In the genomic region with DNA sequence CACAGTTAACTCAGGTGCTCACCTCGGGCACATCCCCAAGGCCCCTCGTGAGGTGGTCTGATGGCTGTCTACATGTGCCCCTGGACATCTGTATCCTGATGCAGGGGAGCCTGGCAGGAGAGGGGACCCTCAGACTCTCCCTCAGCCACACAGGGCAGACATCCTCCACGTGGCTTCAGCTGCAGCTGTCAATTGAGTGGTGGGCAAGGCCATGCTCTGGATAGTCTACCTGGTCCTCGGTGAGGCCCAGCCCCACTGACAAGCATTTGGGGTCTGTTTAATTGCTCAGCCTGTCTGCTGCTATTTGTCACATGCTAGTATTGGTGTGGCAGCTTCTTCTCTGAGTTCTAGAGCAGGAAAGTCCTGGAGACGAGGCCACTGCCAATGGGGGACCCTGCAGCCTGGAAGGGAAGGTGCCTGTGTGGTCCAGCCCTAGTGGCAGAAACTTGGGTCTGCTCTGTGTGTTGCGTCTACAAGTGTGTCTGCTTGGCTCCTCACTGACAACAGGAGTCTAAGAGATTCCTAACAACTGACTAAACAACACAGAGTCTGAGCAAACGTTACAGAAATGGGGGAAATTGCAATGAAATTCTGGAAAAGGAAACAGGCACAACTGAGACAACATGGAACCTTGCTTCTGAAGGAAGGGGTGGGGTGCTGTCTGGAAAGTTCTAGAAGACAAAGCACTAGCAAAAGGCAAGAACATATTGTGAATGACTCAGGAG, we compare ENCODE assay signal across 22 cellular contexts. TPM values are rescaled to one million over a fixed set of nuclear protein-coding genes. Genes with fewer than 3 reads are reported as not detected.
A peak's percentile ranks its signal among the peaks of the same experiment; 100 is the strongest.
DNase-seq lines count a peak whose midpoint lies in the region; ATAC-seq, FAIRE-seq and TF ChIP-seq lines count a peak whose summit lies in the region.
"Had no signal": no experiment of that assay in that cellular context is flagged by ENCODE, and none has a peak within 500 bp of the region (broad histone marks: within the 10 kb centered on the region; RNA-seq: fewer than 3 reads in every experiment).

No MANE protein-coding gene starts in this region.

- H3K9me3 Mint-ChIP-seq in activated CD8-positive, alpha-beta memory T cell treated with anti-CD3 and anti-CD28 coated beads, Interleukin-2, amount 10 ng/mL, durations not matched to agents 7 days and 5 days (ENCODE audit: low read depth): no peaks in the 10 kb centered on the region

- no peaks in the 10 kb centered on the region for H3K36me3 Mint-ChIP-seq in activated CD8-positive, alpha-beta memory T cell treated with anti-CD3 and anti-CD28 coated beads, Interleukin-2, amount 10 ng/mL, durations not matched to agents 7 days and 5 days
- H3K36me3 Mint-ChIP-seq: natural killer cell had no signal

- H3K9ac ChIP-seq in keratinocyte (ENCODE audit: control insufficient read depth, extremely low read depth, insufficient read depth, low read length): no peak overlapping the region

- H2AFZ ChIP-seq in keratinocyte (ENCODE audit: control insufficient read depth, low read length): peak overlapping the region; percentile 8
- H2AFZ ChIP-seq: GM23338, hepatocyte had no signal

- dilution Hi-C loops in keratinocyte (cut with MboI; ENCODE audit: extremely low pct_ligation_motif_present, low sequenced_read_pairs): no loop called here

- H3K4me3 Mint-ChIP-seq in activated CD8-positive, alpha-beta memory T cell treated with anti-CD3 and anti-CD28 coated beads, Interleukin-2, amount 10 ng/mL, durations not matched to agents 7 days and 5 days: no peak overlapping the region
- H3K4me3 Mint-ChIP-seq: GM23338, natural killer cell had no signal

- no peak overlapping the region for H3K4me3 ChIP-seq in cardiac fibroblast (replicated peaks in 1 of 2; ENCODE audit: low read depth in 2 of 2, low read length in 2 of 2)
- no peak overlapping the region for H3K4me3 ChIP-seq in keratinocyte (ENCODE audit: control insufficient read depth in 2 of 3, extremely low read depth in 1 of 3, insufficient read depth in 2 of 3, low read depth in 1 of 3, low read length in 3 of 3)
- H3K4me3 ChIP-seq in lower lobe of right lung: no peak overlapping the region
- H3K4me3 ChIP-seq: breast epithelium, GM23338, hepatocyte, left lung, tibial nerve had no signal

- peak; percentile 26 for DNase-seq in activated CD8-positive, alpha-beta memory T cell treated with anti-CD3 and anti-CD28 coated beads for 24 hours
- DNase-seq in activated CD8-positive, alpha-beta memory T cell treated with anti-CD3 and anti-CD28 coated beads, Interleukin-2, amount 10 ng/mL, durations not matched to agents 7 days and 5 days: no peak
- DNase-seq in cardiac fibroblast (ENCODE audit: low read depth in 2 of 2) (peak; percentile 31 to 63), keratinocyte (ENCODE audit: low read depth, low spot score) (no peak), GDM1 (lab: John Stamatoyannopoulos, UW) (no peak), LoVo (ENCODE audit: low spot score) (no peak), lower lobe of right lung (no peak)
- DNase-seq in stimulated activated CD8-positive, alpha-beta memory T cell treated with anti-CD3 and anti-CD28 coated beads, Interleukin-4, amount 100 ng/mL, for 48 hours: no peak
- DNase-seq: 8988T; activated gamma-delta T cell treated with Interleukin-2 at 50 U/mL for 16 hours; Caco-2; Karpas-422; left lung; natural killer cell; NCI-H1694 treated with DMSO at 0.1 percent for 48 hours; NCI-H524 treated with DMSO at 0.1 percent for 48 hours; stimulated activated CD4-positive, alpha-beta T cell treated with anti-CD3 and anti-CD28 coated beads, Interleukin-1b, Interleukin-23, amount 100 ng/mL, for 48 hours had no signal

- H3K4me1 Mint-ChIP-seq in activated CD8-positive, alpha-beta memory T cell treated with anti-CD3 and anti-CD28 coated beads, Interleukin-2, amount 10 ng/mL, durations not matched to agents 7 days and 5 days: no peaks in the 10 kb centered on the region
- H3K4me1 Mint-ChIP-seq: natural killer cell had no signal

- no peaks in the 10 kb centered on the region for H3K36me3 ChIP-seq in keratinocyte (ENCODE audit: control insufficient read depth in 2 of 2, extremely low read depth in 1 of 2, insufficient read depth in 2 of 2, low read length in 2 of 2)
- H3K36me3 ChIP-seq in lower lobe of right lung: no peaks in the 10 kb centered on the region
- H3K36me3 ChIP-seq: breast epithelium, left lung, tibial nerve had no signal

- no peak overlapping the region for H3K27ac Mint-ChIP-seq in activated CD8-positive, alpha-beta memory T cell treated with anti-CD3 and anti-CD28 coated beads, Interleukin-2, amount 10 ng/mL, durations not matched to agents 7 days and 5 days
- H3K27ac Mint-ChIP-seq: GM23338, natural killer cell had no signal

- no peaks in the 10 kb centered on the region for H3K79me2 ChIP-seq in keratinocyte (ENCODE audit: control insufficient read depth, insufficient read depth, low read length)
- H3K79me2 ChIP-seq: hepatocyte had no signal

- no peak for FAIRE-seq in keratinocyte (lab: Jason Lieb, UNC)
- FAIRE-seq: endometrium had no signal

- CTCF ChIA-PET in activated CD8-positive, alpha-beta memory T cell treated with anti-CD3 and anti-CD28 coated beads, Interleukin-2, amount 10 ng/mL, durations not matched to agents 7 days and 5 days (lab: Charles Lee): no interaction called here

- ATAC-seq in activated CD8-positive, alpha-beta memory T cell treated with anti-CD3 and anti-CD28 coated beads, Interleukin-2, amount 10 ng/mL, durations not matched to agents 7 days and 5 days: no peak
- no peak for ATAC-seq in lower lobe of right lung
- ATAC-seq: GM23338, left lung, natural killer cell had no signal

- no peaks in the 10 kb centered on the region for H3K9me1 ChIP-seq in keratinocyte (ENCODE audit: control insufficient read depth, extremely low read depth, insufficient read depth, low read length)

- H3K9me3 ChIP-seq in keratinocyte (ENCODE audit: control insufficient read depth, low read depth, low read length) (no peaks in the 10 kb centered on the region), lower lobe of right lung (no peaks in the 10 kb centered on the region)
- H3K9me3 ChIP-seq: left lung had no signal

- no peak overlapping the region for H3K4me2 ChIP-seq in keratinocyte (ENCODE audit: control insufficient read depth, extremely low read depth, insufficient read depth, low read depth, low read length)
- H3K4me2 ChIP-seq: GM23338, hepatocyte had no signal

- H3K27me3 ChIP-seq in keratinocyte (ENCODE audit: control insufficient read depth, extremely low read depth, insufficient read depth, low read length) (no peaks in the 10 kb centered on the region), lower lobe of right lung (ENCODE audit: low read depth) (no peaks in the 10 kb centered on the region)
- H3K27me3 ChIP-seq: breast epithelium, hepatocyte, left lung, tibial nerve had no signal

- intact Hi-C loops in lower lobe of right lung (cut with DNase I): no loop called here

- peaks cover 26% of the 10 kb centered on the region for H3K4me1 ChIP-seq in keratinocyte (ENCODE audit: control insufficient read depth, extremely low read depth, insufficient read depth, low read length)
- H3K4me1 ChIP-seq in lower lobe of right lung: peaks cover 25% of the 10 kb centered on the region

- peak; percentile 25 for TF ChIP-seq CTCF in cardiac fibroblast (IDR thresholded peaks at IDR 0.05; ENCODE audit: low read depth, low read length)
- TF ChIP-seq CTCF in keratinocyte (optimal IDR thresholded peaks at IDR 0.05 in 1 of 3, IDR thresholded peaks at IDR 0.05 in 1 of 3, conservative IDR thresholded peaks at IDR 0.05 in 1 of 3; ENCODE audit: extremely low read depth in 1 of 3, insufficient read depth in 2 of 3, low read length in 3 of 3): no peak
- TF ChIP-seq CTCF in lower lobe of right lung (IDR thresholded peaks at IDR 0.05): no peak

- no peaks in the 10 kb centered on the region for H3K27me3 Mint-ChIP-seq in activated CD8-positive, alpha-beta memory T cell treated with anti-CD3 and anti-CD28 coated beads, Interleukin-2, amount 10 ng/mL, durations not matched to agents 7 days and 5 days

- no peaks in the 10 kb centered on the region for H4K20me1 ChIP-seq in keratinocyte (ENCODE audit: control insufficient read depth, extremely low read depth, insufficient read depth, low read length)

- H3K27ac ChIP-seq in keratinocyte (ENCODE audit: control insufficient read depth, insufficient read depth, low read length): no peak overlapping the region
- H3K27ac ChIP-seq in lower lobe of right lung: no peak overlapping the region
- H3K27ac ChIP-seq: hepatocyte, left lung, tibial nerve had no signal

RNA-seq across cellular contexts. Expression of a gene that starts 59.3 kb away (rescaled TPM):
- total RNA-seq in activated CD8-positive, alpha-beta memory T cell treated with anti-CD3 and anti-CD28 coated beads, Interleukin-2, amount 10 ng/mL, durations not matched to agents 7 days and 5 days: 10 to 100 TPM; 10.5 to 17.8 TPM
- 0.95 to 83.3 TPM (median 14.0 TPM) in 3 replicates for polyA plus RNA-seq in keratinocyte
- 2.4 TPM for polyA plus RNA-seq in keratinocyte (2011; ENCODE audit: low read depth)
- polyA plus RNA-seq in keratinocyte (2011; cell fraction: cytosol; rRNA removed): 1.4 and 3.0 TPM in 2 replicates
- 19.5 and 23.4 TPM in 2 replicates for polyA plus RNA-seq in keratinocyte (2011; cell fraction: nucleus; rRNA removed)
- polyA plus RNA-seq in keratinocyte (2012; ENCODE audit: low replicate concordance): 0.86 and 6.5 TPM in 2 replicates
- polyA minus RNA-seq in keratinocyte: 5.8 to 31.5 TPM in 2 of 3 replicates, not detected in the other
- 2.9 TPM for polyA minus RNA-seq in keratinocyte (2011; cell fraction: cytosol; rRNA and poly(A)+ RNA removed)
- 20.2 and 23.7 TPM in 2 replicates for polyA minus RNA-seq in keratinocyte (2011; cell fraction: nucleus; rRNA and poly(A)+ RNA removed)
- 32.2 TPM for total RNA-seq in lower lobe of right lung

Comparison
In these comparisons a context has a peak if more than half of its experiments do, and no peak if none do; other contexts are left out.
1. DNase-seq: peak in activated CD8-positive, alpha-beta memory T cell treated with anti-CD3 and anti-CD28 coated beads for 24 hours (single experiment) and cardiac fibroblast (2 of 2); none in activated CD8-positive, alpha-beta memory T cell treated with anti-CD3 and anti-CD28 coated beads, Interleukin-2, amount 10 ng/mL, durations not matched to agents 7 days and 5 days (single experiment), keratinocyte (single experiment), GDM1 (single experiment), stimulated activated CD8-positive, alpha-beta memory T cell treated with anti-CD3 and anti-CD28 coated beads, Interleukin-4, amount 100 ng/mL, for 48 hours (single experiment), LoVo (single experiment) and lower lobe of right lung (single experiment).